11 cellular contexts compared by ENCODE assay signal in the genomic region with DNA sequence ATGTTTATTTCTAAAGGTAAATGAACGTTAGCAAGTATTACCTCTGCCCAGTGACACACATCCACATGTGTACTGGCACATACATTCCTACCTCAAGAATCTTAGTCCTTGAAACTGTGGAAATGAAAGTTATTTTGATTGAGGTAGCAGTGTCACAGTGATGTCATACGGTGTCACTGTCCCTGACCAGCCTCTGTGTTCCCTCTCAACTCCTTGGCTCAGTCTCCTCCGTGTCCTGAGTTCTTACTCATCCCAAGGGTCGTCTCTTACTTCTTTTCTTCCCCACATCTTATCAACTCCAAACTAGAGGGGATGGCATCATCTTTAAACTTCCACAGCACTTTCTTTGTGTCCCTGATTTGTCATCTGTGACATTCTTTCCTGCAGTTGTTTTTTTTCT. TPM values are rescaled to one million over a fixed set of nuclear protein-coding genes. Genes with fewer than 3 reads are reported as not detected.
DNase-seq lines count a peak whose midpoint lies in the region; ATAC-seq lines count a peak whose summit lies in the region.
"Had no signal": no experiment of that assay in that cellular context is flagged by ENCODE, and none has a peak within 500 bp of the region (broad histone marks: within the 10 kb centered on the region; RNA-seq: fewer than 3 reads in every experiment).

No MANE protein-coding gene starts in this region.

- peak; percentile 57 for ATAC-seq in stimulated activated effector memory CD8-positive, alpha-beta T cell treated with anti-CD3 and anti-CD28 coated beads, Interleukin-12 subunit alpha, Interleukin-12 subunit beta, amount 100 ng/mL, for 72 hours
- ATAC-seq in GM19467 (IDR thresholded peaks at IDR 0.05; ENCODE audit: unreplicated experiment) (no peak), GM18858 (IDR thresholded peaks at IDR 0.05; ENCODE audit: unreplicated experiment) (no peak)
- ATAC-seq: right cardiac atrium had no signal

- POLR2A ChIA-PET in activated CD4-positive, alpha-beta T cell treated with anti-CD3 and anti-CD28 coated beads, Interleukin-2, amount 10 ng/mL, durations not matched to agents 7 days and 5 days (lab: Charles Lee), result no interaction called here

- peak; percentile 31 for DNase-seq in activated CD4-positive, alpha-beta T cell treated with anti-CD3 and anti-CD28 coated beads, Interleukin-2, amount 10 ng/mL, durations not matched to agents 7 days and 5 days
- DNase-seq in activated CD4-positive, alpha-beta T cell treated with anti-CD3 and anti-CD28 coated beads, Interleukin-2, amount 50 U/mL, for 1 hour, result no peak
- no peak for DNase-seq in activated T-helper 1 cell treated with anti-CD3 and anti-CD28 coated beads, Interleukin-12 subunit alpha, Interleukin-12 subunit beta, Interleukin-2, Interleukin-4 antibody, amounts not matched to agents 30 ng/mL and 10 ng/mL and 1 ng/mL, durations not matched to agents 14 hours and 24 hours and 36 hours (ENCODE audit: low spot score)
- peak; percentile 37 for DNase-seq in hepatic stellate cell (ENCODE audit: low spot score)
- no peak for DNase-seq in stimulated activated effector memory CD8-positive, alpha-beta T cell treated with anti-CD3 and anti-CD28 coated beads, Interleukin-12 subunit alpha, Interleukin-12 subunit beta, amount 100 ng/mL, for 72 hours (ENCODE audit: low spot score in 2 of 2)
- no peak for DNase-seq in dedifferentiated amniotic fluid mesenchymal stem cell (ENCODE audit: extremely low spot score)
- DNase-seq: NCI-H446, right cardiac atrium, SK-N-SH had no signal

- intact Hi-C loops in activated T-helper 1 cell treated with anti-CD3 and anti-CD28 coated beads, Interleukin-12 subunit alpha, Interleukin-12 subunit beta, Interleukin-2, Interleukin-4 antibody, amounts not matched to agents 30 ng/mL and 10 ng/mL and 1 ng/mL, durations not matched to agents 14 hours and 24 hours and 36 hours (cut with micrococcal nuclease), result loop anchor here (2.0 to 5.0 kb wide), 7 partner anchors 13 to 411 kb away; a partner anchor contains a TSS

- H3K9me3 Mint-ChIP-seq in activated CD4-positive, alpha-beta T cell treated with anti-CD3 and anti-CD28 coated beads, Interleukin-2, amount 10 ng/mL, durations not matched to agents 7 days and 5 days, result peaks cover 3% of the 10 kb centered on the region
- H3K9me3 Mint-ChIP-seq in activated T-helper 1 cell treated with anti-CD3 and anti-CD28 coated beads, Interleukin-12 subunit alpha, Interleukin-12 subunit beta, Interleukin-2, Interleukin-4 antibody, amounts not matched to agents 30 ng/mL and 10 ng/mL and 1 ng/mL, durations not matched to agents 14 hours and 24 hours and 36 hours, result no peaks in the 10 kb centered on the region
- H3K9me3 Mint-ChIP-seq in stimulated activated effector memory CD8-positive, alpha-beta T cell treated with anti-CD3 and anti-CD28 coated beads, Interleukin-12 subunit alpha, Interleukin-12 subunit beta, amount 100 ng/mL, for 72 hours, result no peaks in the 10 kb centered on the region

- peaks cover 72% of the 10 kb centered on the region for H3K4me1 Mint-ChIP-seq in activated CD4-positive, alpha-beta T cell treated with anti-CD3 and anti-CD28 coated beads, Interleukin-2, amount 10 ng/mL, durations not matched to agents 7 days and 5 days
- H3K4me1 Mint-ChIP-seq in activated T-helper 1 cell treated with anti-CD3 and anti-CD28 coated beads, Interleukin-12 subunit alpha, Interleukin-12 subunit beta, Interleukin-2, Interleukin-4 antibody, amounts not matched to agents 30 ng/mL and 10 ng/mL and 1 ng/mL, durations not matched to agents 14 hours and 24 hours and 36 hours (ENCODE audit: low read depth), result peaks cover 81% of the 10 kb centered on the region
- H3K4me1 Mint-ChIP-seq in stimulated activated effector memory CD8-positive, alpha-beta T cell treated with anti-CD3 and anti-CD28 coated beads, Interleukin-12 subunit alpha, Interleukin-12 subunit beta, amount 100 ng/mL, for 72 hours, result peaks cover 75% of the 10 kb centered on the region

- no peaks in the 10 kb centered on the region for H3K27me3 Mint-ChIP-seq in activated CD4-positive, alpha-beta T cell treated with anti-CD3 and anti-CD28 coated beads, Interleukin-2, amount 10 ng/mL, durations not matched to agents 7 days and 5 days
- H3K27me3 Mint-ChIP-seq in activated T-helper 1 cell treated with anti-CD3 and anti-CD28 coated beads, Interleukin-12 subunit alpha, Interleukin-12 subunit beta, Interleukin-2, Interleukin-4 antibody, amounts not matched to agents 30 ng/mL and 10 ng/mL and 1 ng/mL, durations not matched to agents 14 hours and 24 hours and 36 hours (ENCODE audit: insufficient read depth), result no peaks in the 10 kb centered on the region

- CTCF ChIA-PET in activated CD4-positive, alpha-beta T cell treated with anti-CD3 and anti-CD28 coated beads, Interleukin-2, amount 10 ng/mL, durations not matched to agents 7 days and 5 days (lab: Charles Lee), result interaction anchor here (0.7 to 3.5 kb wide), 3 partner anchors 8 to 38 kb away, joined by 3 to 17 read pairs (median 4); no protein-coding TSS in a partner anchor

- peak overlapping the region; percentile 86 for H3K4me3 Mint-ChIP-seq in activated CD4-positive, alpha-beta T cell treated with anti-CD3 and anti-CD28 coated beads, Interleukin-2, amount 10 ng/mL, durations not matched to agents 7 days and 5 days
- H3K4me3 Mint-ChIP-seq in activated T-helper 1 cell treated with anti-CD3 and anti-CD28 coated beads, Interleukin-12 subunit alpha, Interleukin-12 subunit beta, Interleukin-2, Interleukin-4 antibody, amounts not matched to agents 30 ng/mL and 10 ng/mL and 1 ng/mL, durations not matched to agents 14 hours and 24 hours and 36 hours, result peak overlapping the region; percentile 93
- peak overlapping the region; percentile 93 for H3K4me3 Mint-ChIP-seq in stimulated activated effector memory CD8-positive, alpha-beta T cell treated with anti-CD3 and anti-CD28 coated beads, Interleukin-12 subunit alpha, Interleukin-12 subunit beta, amount 100 ng/mL, for 72 hours

- peaks cover 72% of the 10 kb centered on the region for H3K36me3 Mint-ChIP-seq in activated CD4-positive, alpha-beta T cell treated with anti-CD3 and anti-CD28 coated beads, Interleukin-2, amount 10 ng/mL, durations not matched to agents 7 days and 5 days (ENCODE audit: low read depth)
- H3K36me3 Mint-ChIP-seq in activated T-helper 1 cell treated with anti-CD3 and anti-CD28 coated beads, Interleukin-12 subunit alpha, Interleukin-12 subunit beta, Interleukin-2, Interleukin-4 antibody, amounts not matched to agents 30 ng/mL and 10 ng/mL and 1 ng/mL, durations not matched to agents 14 hours and 24 hours and 36 hours (ENCODE audit: low read depth), result peaks cover 56% of the 10 kb centered on the region
- H3K36me3 Mint-ChIP-seq in stimulated activated effector memory CD8-positive, alpha-beta T cell treated with anti-CD3 and anti-CD28 coated beads, Interleukin-12 subunit alpha, Interleukin-12 subunit beta, amount 100 ng/mL, for 72 hours, result peaks cover 73% of the 10 kb centered on the region

- peak overlapping the region; percentile 95 for H3K27ac Mint-ChIP-seq in activated CD4-positive, alpha-beta T cell treated with anti-CD3 and anti-CD28 coated beads, Interleukin-2, amount 10 ng/mL, durations not matched to agents 7 days and 5 days
- peak overlapping the region; percentile 94 for H3K27ac Mint-ChIP-seq in activated T-helper 1 cell treated with anti-CD3 and anti-CD28 coated beads, Interleukin-12 subunit alpha, Interleukin-12 subunit beta, Interleukin-2, Interleukin-4 antibody, amounts not matched to agents 30 ng/mL and 10 ng/mL and 1 ng/mL, durations not matched to agents 14 hours and 24 hours and 36 hours
- H3K27ac Mint-ChIP-seq in stimulated activated effector memory CD8-positive, alpha-beta T cell treated with anti-CD3 and anti-CD28 coated beads, Interleukin-12 subunit alpha, Interleukin-12 subunit beta, amount 100 ng/mL, for 72 hours, result peak overlapping the region; percentile 90

RNA-seq across cellular contexts. Expression of a gene that starts 3.3 kb away (rescaled TPM):
- 10 to 100 TPM; 73.3 to 84.1 TPM for total RNA-seq in activated CD4-positive, alpha-beta T cell treated with anti-CD3 and anti-CD28 coated beads, Interleukin-2, amount 10 ng/mL, durations not matched to agents 7 days and 5 days
- total RNA-seq in activated T-helper 1 cell treated with anti-CD3 and anti-CD28 coated beads, Interleukin-12 subunit alpha, Interleukin-12 subunit beta, Interleukin-2, Interleukin-4 antibody, amounts not matched to agents 30 ng/mL and 10 ng/mL and 1 ng/mL, durations not matched to agents 14 hours and 24 hours and 36 hours, result 79.9 and 86.8 TPM in 2 replicates

Comparison
In these comparisons a context has a peak if more than half of its experiments do, and no peak if none do; other contexts are left out.
1. DNase-seq: peak in activated CD4-positive, alpha-beta T cell treated with anti-CD3 and anti-CD28 coated beads, Interleukin-2, amount 10 ng/mL, durations not matched to agents 7 days and 5 days (single experiment) and hepatic stellate cell (single experiment); none in activated CD4-positive, alpha-beta T cell treated with anti-CD3 and anti-CD28 coated beads, Interleukin-2, amount 50 U/mL, for 1 hour (single experiment), activated T-helper 1 cell treated with anti-CD3 and anti-CD28 coated beads, Interleukin-12 subunit alpha, Interleukin-12 subunit beta, Interleukin-2, Interleukin-4 antibody, amounts not matched to agents 30 ng/mL and 10 ng/mL and 1 ng/mL, durations not matched to agents 14 hours and 24 hours and 36 hours (single experiment), stimulated activated effector memory CD8-positive, alpha-beta T cell treated with anti-CD3 and anti-CD28 coated beads, Interleukin-12 subunit alpha, Interleukin-12 subunit beta, amount 100 ng/mL, for 72 hours (0 of 2) and dedifferentiated amniotic fluid mesenchymal stem cell (single experiment).
2. Peak in every context shown above with its lines, with median percentiles within 50 percentile points of each other: H3K27ac Mint-ChIP-seq and H3K4me3 Mint-ChIP-seq.